In genomic region chr4:184680698-184681097, GRCh38 we compare ENCODE assay signal across 17 cellular contexts.
"Had no signal": no experiment of that assay in that cellular context is flagged by ENCODE, and none has a peak within 500 bp of the region (broad histone marks: within the 10 kb centered on the region; RNA-seq: fewer than 3 reads in every experiment).

No MANE protein-coding gene starts in this region.

- H3K27me3 Mint-ChIP-seq: activated CD4-positive, alpha-beta T cell treated with anti-CD3 and anti-CD28 coated beads, Interleukin-2, amount 10 ng/mL, durations not matched to agents 7 days and 5 days; activated T-helper 17 cell treated with anti-CD3 and anti-CD28 coated beads, Interleukin-2, amount 50 U/mL, for 72 hours; effector memory CD8-positive, alpha-beta T cell had no signal

- H3K9me3 Mint-ChIP-seq: activated CD4-positive, alpha-beta T cell treated with anti-CD3 and anti-CD28 coated beads, Interleukin-2, amount 10 ng/mL, durations not matched to agents 7 days and 5 days; activated naive CD4-positive, alpha-beta T cell treated with anti-CD3 and anti-CD28 coated beads for 36 hours; activated T-helper 17 cell treated with anti-CD3 and anti-CD28 coated beads, Interleukin-2, amount 50 U/mL, for 72 hours; effector memory CD8-positive, alpha-beta T cell; natural killer cell; T-helper 1 cell treated with Interleukin-12 subunit alpha and Interleukin-12 subunit beta and Interleukin-4 antibody, amounts not matched to agents 30 μg/mL and 1 μg/mL, for 36 hours had no signal

- H3K27ac Mint-ChIP-seq: activated CD4-positive, alpha-beta T cell treated with anti-CD3 and anti-CD28 coated beads, Interleukin-2, amount 10 ng/mL, durations not matched to agents 7 days and 5 days; activated naive CD4-positive, alpha-beta T cell treated with anti-CD3 and anti-CD28 coated beads for 36 hours; activated T-helper 17 cell treated with anti-CD3 and anti-CD28 coated beads, Interleukin-2, amount 50 U/mL, for 72 hours; effector memory CD8-positive, alpha-beta T cell; mesothelial cell of epicardium; natural killer cell; T-helper 1 cell treated with Interleukin-12 subunit alpha and Interleukin-12 subunit beta and Interleukin-4 antibody, amounts not matched to agents 30 μg/mL and 1 μg/mL, for 36 hours had no signal

- H3K4me1 Mint-ChIP-seq: mesothelial cell of epicardium had no signal

- H3K4me3 Mint-ChIP-seq: activated CD4-positive, alpha-beta T cell treated with anti-CD3 and anti-CD28 coated beads, Interleukin-2, amount 10 ng/mL, durations not matched to agents 7 days and 5 days; activated naive CD4-positive, alpha-beta T cell treated with anti-CD3 and anti-CD28 coated beads for 36 hours; activated T-helper 17 cell treated with anti-CD3 and anti-CD28 coated beads, Interleukin-2, amount 50 U/mL, for 72 hours; effector memory CD8-positive, alpha-beta T cell; mesothelial cell of epicardium; natural killer cell; T-helper 1 cell treated with Interleukin-12 subunit alpha and Interleukin-12 subunit beta and Interleukin-4 antibody, amounts not matched to agents 30 μg/mL and 1 μg/mL, for 36 hours had no signal

- ATAC-seq: activated T-helper 17 cell treated with anti-CD3 and anti-CD28 coated beads, Interleukin-2, amount 50 U/mL, for 72 hours; effector memory CD8-positive, alpha-beta T cell; natural killer cell; sciatic nerve had no signal

- H3K36me3 Mint-ChIP-seq: natural killer cell had no signal

- H3K27ac ChIP-seq: prostate gland, upper lobe of left lung had no signal

- H3K27me3 ChIP-seq: upper lobe of left lung had no signal

- H3K36me3 ChIP-seq: prostate gland had no signal

- H3K9me3 ChIP-seq: prostate gland, upper lobe of left lung had no signal

- H3K4me1 ChIP-seq: prostate gland had no signal

- H3K4me3 ChIP-seq: prostate gland, upper lobe of left lung had no signal

- DNase-seq: activated CD4-positive, alpha-beta T cell treated with anti-CD3 and anti-CD28 coated beads, Interleukin-2, amount 10 ng/mL, durations not matched to agents 7 days and 5 days; activated CD4-positive, CD25-positive, alpha-beta regulatory T cell; activated CD8-positive, alpha-beta memory T cell treated with anti-CD3 and anti-CD28 coated beads for 24 hours; activated naive CD4-positive, alpha-beta T cell treated with anti-CD3 and anti-CD28 coated beads for 36 hours; central memory CD4-positive, alpha-beta T cell; effector memory CD8-positive, alpha-beta T cell; glutamatergic neuron; natural killer cell; nucleus accumbens; stimulated activated CD4-positive, alpha-beta T cell treated with anti-CD3 and anti-CD28 coated beads, Interleukin-2, amount 100 ng/mL, for 24 hours; stimulated activated naive CD4-positive, alpha-beta T cell treated with Interleukin-2 at 50 U/mL for 16 hours had no signal
